Comparison of ENCODE assay signal across 8 cellular contexts in the genomic region with DNA sequence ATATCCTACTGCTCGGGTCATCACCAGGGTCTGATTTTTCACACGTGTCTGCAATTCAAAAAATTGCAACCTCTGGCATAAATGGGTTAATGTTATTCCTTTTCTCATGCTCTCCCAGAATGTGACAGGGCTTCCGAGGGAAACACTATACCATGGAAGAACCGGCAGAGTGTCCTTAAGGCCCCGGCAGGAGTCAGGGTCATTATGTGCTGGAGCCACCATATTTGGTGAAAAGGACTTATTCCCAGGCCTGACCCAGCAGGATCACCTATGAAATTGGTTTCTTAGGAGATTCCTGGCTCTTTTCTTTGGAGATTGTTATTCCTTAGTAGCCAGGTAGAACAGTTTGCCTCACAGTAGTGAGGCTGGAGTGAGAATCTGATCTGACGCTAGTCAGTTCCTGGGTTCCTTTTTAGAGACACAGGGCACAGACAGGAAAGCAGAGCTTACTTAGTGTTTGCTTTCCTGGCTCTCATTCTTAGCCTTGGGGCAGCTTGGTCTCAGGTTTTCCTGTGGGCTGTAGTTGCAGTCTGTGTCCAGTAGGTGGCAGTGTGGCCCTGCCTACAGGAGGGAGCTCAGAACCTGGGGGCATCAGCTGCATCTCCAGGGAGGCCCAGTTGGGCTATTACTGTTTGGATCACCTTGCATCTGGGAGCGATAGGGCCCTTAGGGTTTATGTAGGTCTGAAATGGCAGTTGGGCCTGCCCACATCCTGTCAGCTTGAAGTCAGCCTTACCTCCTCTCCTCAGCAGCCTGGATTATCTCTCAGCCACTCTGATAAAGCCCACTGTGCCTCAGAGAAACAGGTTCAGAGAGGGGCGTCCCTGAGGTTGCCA. TPM values are rescaled to one million over a fixed set of nuclear protein-coding genes. Genes with fewer than 3 reads are reported as not detected.
DNase-seq lines count a peak whose midpoint lies in the region; ATAC-seq and TF ChIP-seq lines count a peak whose summit lies in the region.

No MANE protein-coding gene starts in this region.

- H3K9me3 ChIP-seq in GM23248 (ENCODE audit: low read depth) (no peaks in the 10 kb centered on the region), liver (ENCODE audit: control insufficient read depth in 4 of 4, low read length in 3 of 4) (no peaks in the 10 kb centered on the region)

- H4K20me1 ChIP-seq in GM23248 (ENCODE audit: insufficient read depth) = peaks cover 6% of the 10 kb centered on the region

- no peak overlapping the region for H3K4me2 ChIP-seq in GM23248 (ENCODE audit: unreplicated experiment)

- H3K36me3 ChIP-seq in GM23248 (ENCODE audit: low read depth) (peaks cover 54% of the 10 kb centered on the region), liver (ENCODE audit: control insufficient read depth in 4 of 4, insufficient read depth in 3 of 4, low read depth in 1 of 4, low read length in 3 of 4) (peaks cover 16 to 59% (median 35%) of the 10 kb centered on the region in 4 donors)

- H3K27me3 ChIP-seq in GM23248 (replicated peaks; ENCODE audit: insufficient read depth) (no peaks in the 10 kb centered on the region), liver (ENCODE audit: control insufficient read depth in 4 of 4, insufficient read depth in 4 of 4, low read length in 3 of 4) (no peaks in the 10 kb centered on the region)

- peak; percentile 100 for TF ChIP-seq CTCF in AG10803 (conservative IDR thresholded peaks at IDR 0.05; ENCODE audit: low read length)
- TF ChIP-seq CTCF in choroid plexus epithelial cell (conservative IDR thresholded peaks at IDR 0.05; ENCODE audit: low read depth, low read length) = peak; percentile 98
- peak; percentile 99 for TF ChIP-seq CTCF in liver (IDR thresholded peaks at IDR 0.05; ENCODE audit: low read depth, low read length, missing input control)

- peak; percentile 66 for DNase-seq in AG10803 (ENCODE audit: low read depth)
- DNase-seq in GM23248 = peak; percentile 79
- peak; percentile 69 to 81 for DNase-seq in NCI-H446 (lab: John Stamatoyannopoulos, UW)
- peak; percentile 64 for DNase-seq in activated CD4-positive, alpha-beta T cell treated with anti-CD3 and anti-CD28 coated beads for 1 hour
- peak; percentile 84 for DNase-seq in choroid plexus epithelial cell (ENCODE audit: low read depth)
- peak; percentile 43 for DNase-seq in stimulated activated CD8-positive, alpha-beta memory T cell treated with anti-CD3 and anti-CD28 coated beads, Interleukin-12 subunit alpha, Interleukin-12 subunit beta, amount 100 ng/mL, for 4 hours (ENCODE audit: low read depth)

- H3K4me1 ChIP-seq in GM23248 (ENCODE audit: insufficient read depth) (no peaks in the 10 kb centered on the region), liver (ENCODE audit: control insufficient read depth in 4 of 4, insufficient read depth in 4 of 4, low read length in 3 of 4) (peaks cover 2 to 25% (median 19%) of the 10 kb centered on the region in 4 donors)

- no peak overlapping the region for H3K4me3 ChIP-seq in AG10803 (ENCODE audit: low read length)
- no peak overlapping the region for H3K4me3 ChIP-seq in GM23248
- H3K4me3 ChIP-seq in choroid plexus epithelial cell (ENCODE audit: low read depth, low read length) = no peak overlapping the region
- no peak overlapping the region for H3K4me3 ChIP-seq in liver (ENCODE audit: low read depth in 1 of 3, low read length in 3 of 3)

- in situ Hi-C loops in GM23248 (cut with MboI) = loop anchor here (10.0 kb wide), 1 partner anchor 107 kb away; no protein-coding TSS in a partner anchor

- no peak overlapping the region for H3K9ac ChIP-seq in GM23248
- no peak overlapping the region for H3K9ac ChIP-seq in liver (ENCODE audit: low read depth in 1 of 2, low read length in 2 of 2)

- H3K79me2 ChIP-seq in GM23248 (ENCODE audit: insufficient read depth) = peaks cover 84% of the 10 kb centered on the region

- H3F3A ChIP-seq in GM23248 (ENCODE audit: insufficient read depth) = peaks cover 41% of the 10 kb centered on the region

- no peak overlapping the region for H2AFZ ChIP-seq in GM23248

- WGBS in GM23248 (ENCODE audit: low coverage in 1 of 2, low lambda C conversion rate in 2 of 2, missing lambda C conversion rate in 2 of 2), 2 experiments = 32 to 36% methylated on average over 8 of the region's 8 CpGs
- WGBS in liver = 46% methylated on average over 8 of the region's 8 CpGs

- TF ChIP-seq RAD21 in liver (IDR thresholded peaks at IDR 0.05) = peak; percentile 93 to 95

- H3K9me2 ChIP-seq in GM23248 (ENCODE audit: insufficient read depth) = no peaks in the 10 kb centered on the region

- no peak for ATAC-seq in HG03159 (IDR thresholded peaks at IDR 0.05; ENCODE audit: unreplicated experiment)

- H3K27ac ChIP-seq in GM23248 (no peak overlapping the region), liver (ENCODE audit: low read depth in 1 of 2, low read length in 2 of 2) (no peak overlapping the region)

TF ChIP-seq in liver, 16 proteins besides CTCF, POLR2A, EP300 and RAD21:
- TF ChIP-seq FOXA2 (IDR thresholded peaks at IDR 0.05) (no peak), NR2F2 (IDR thresholded peaks at IDR 0.05) (no peak), SP1 (IDR thresholded peaks at IDR 0.05) (no peak), HNF4G (IDR thresholded peaks at IDR 0.05) (no peak), MAX (IDR thresholded peaks at IDR 0.05) (no peak), ATF3 (IDR thresholded peaks at IDR 0.05) (no peak), REST (IDR thresholded peaks at IDR 0.05) (no peak), RXRA (IDR thresholded peaks at IDR 0.05) (peak in 1 of 2 donors; percentile 11)
TF ChIP-seq in liver: peak in this region for 1.

RNA-seq across cellular contexts. Expression of gene SNRNP70, which starts 12.4 kb away (rescaled TPM):
- 146 and 184 TPM in 2 replicates for total RNA-seq in GM23248 (2014; rRNA removed; shearing (Covaris generic))
- polyA plus RNA-seq in GM23248 (2016; fragmentation: Nextera tagmentation; extraction: Ambion mirVana) (102 and 104 TPM in 2 replicates), liver (10 to 100 TPM; 34.2 to 71.6 TPM)
- total RNA-seq in liver = 100 to 1,000 TPM; 118 to 166 TPM

RNA-seq across cellular contexts. Expression of gene LIN7B, which starts 16.5 kb away (rescaled TPM):
- total RNA-seq in GM23248 (2014; rRNA removed; shearing (Covaris generic)) = 10.7 and 12.5 TPM in 2 replicates
- polyA plus RNA-seq in GM23248 (2016; fragmentation: Nextera tagmentation; extraction: Ambion mirVana) = 11.9 and 12.6 TPM in 2 replicates
- 1 to 10 TPM; 2.2 to 3.8 TPM for total RNA-seq in liver
- 1 to 10 TPM; 2.7 to 3.0 TPM for polyA plus RNA-seq in liver

RNA-seq across cellular contexts. Expression of gene C19orf73, which starts 21.3 kb away (rescaled TPM):
- 0.86 TPM in 1 of 2 replicates, not detected in the other for total RNA-seq in GM23248 (2014; rRNA removed; shearing (Covaris generic))
- polyA plus RNA-seq in GM23248 (2016; fragmentation: Nextera tagmentation; extraction: Ambion mirVana) (1.0 and 1.4 TPM in 2 replicates), liver (1 to 10 TPM; 1.9 to 2.1 TPM)
- total RNA-seq in liver = 1 to 10 TPM in 1 of 2 donors, under 1 TPM in 1; 0.56 to 1.4 TPM

RNA-seq across cellular contexts. Expression of gene PPFIA3, which starts 21.7 kb away (rescaled TPM):
- 0.63 and 2.4 TPM in 2 replicates for total RNA-seq in GM23248 (2014; rRNA removed; shearing (Covaris generic))
- polyA plus RNA-seq in GM23248 (2016; fragmentation: Nextera tagmentation; extraction: Ambion mirVana) (1.2 TPM in 2 replicates), liver (1 to 10 TPM; 2.6 to 4.6 TPM)
- 1 to 10 TPM; 1.5 to 2.1 TPM for total RNA-seq in liver

RNA-seq across cellular contexts. Expression of gene KCNA7, which starts 25.2 kb away (rescaled TPM):
- total RNA-seq in GM23248 (2014; rRNA removed; shearing (Covaris generic)) = not detected in 2 replicates
- polyA plus RNA-seq in GM23248 (2016; fragmentation: Nextera tagmentation; extraction: Ambion mirVana) = 0.04 and 0.13 TPM in 2 replicates
- total RNA-seq in liver = not detected
- not detected for polyA plus RNA-seq in liver
